Comparison of ENCODE assay signal across 20 cellular contexts in the genomic region with DNA sequence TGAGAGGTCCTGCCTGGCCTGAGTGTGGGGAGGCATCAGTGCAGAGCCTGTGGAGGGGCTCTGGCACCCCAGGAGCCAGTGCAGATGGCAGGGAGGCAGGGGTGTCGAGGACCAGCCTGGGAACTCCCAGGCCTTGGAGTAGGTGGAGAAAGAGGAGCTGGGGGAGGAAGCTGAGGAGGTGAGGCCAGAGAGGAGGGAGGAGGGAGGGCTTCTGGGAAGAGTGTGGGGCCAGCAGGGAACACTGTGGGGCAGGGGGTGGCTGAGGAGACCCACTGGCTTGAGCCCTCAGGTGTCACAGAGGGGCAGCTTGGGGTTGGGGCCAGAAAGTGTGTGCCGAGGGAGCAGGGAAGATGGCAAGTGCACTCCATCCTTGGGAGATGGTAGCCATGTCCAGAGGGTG. TPM values are rescaled to one million over a fixed set of nuclear protein-coding genes. Genes with fewer than 3 reads are reported as not detected.
A peak's percentile ranks its signal among the peaks of the same experiment; 100 is the strongest.
DNase-seq lines count a peak whose midpoint lies in the region; ATAC-seq and TF ChIP-seq lines count a peak whose summit lies in the region.
"Had no signal": no experiment of that assay in that cellular context is flagged by ENCODE, and none has a peak within 500 bp of the region (broad histone marks: within the 10 kb centered on the region; RNA-seq: fewer than 3 reads in every experiment).

No MANE protein-coding gene starts in this region.

- peak overlapping the region; percentile 15 for H3K4me3 Mint-ChIP-seq in CD4-positive, alpha-beta T cell
- H3K4me3 Mint-ChIP-seq in glutamatergic neuron (ENCODE audit: unreplicated experiment): peak overlapping the region; percentile 36
- H3K4me3 Mint-ChIP-seq in activated naive CD8-positive, alpha-beta T cell treated with anti-CD3 and anti-CD28 coated beads for 36 hours: no peak overlapping the region

- peaks cover 49% of the 10 kb centered on the region for H3K4me1 ChIP-seq in psoas muscle

- TF ChIP-seq CTCF in CD4-positive, alpha-beta T cell (IDR thresholded peaks at IDR 0.05): no peak
- no peak for TF ChIP-seq CTCF in VCaP (conservative IDR thresholded peaks at IDR 0.05)
- no peak for TF ChIP-seq CTCF in glutamatergic neuron (IDR thresholded peaks at IDR 0.05; ENCODE audit: partially characterized antibody, unreplicated experiment)
- no peak for TF ChIP-seq CTCF in psoas muscle (IDR thresholded peaks at IDR 0.05)

- no peak for ATAC-seq in CD4-positive, alpha-beta T cell (ENCODE audit: poor library complexity)
- ATAC-seq in psoas muscle (no peak), HG02885 (IDR thresholded peaks at IDR 0.05; ENCODE audit: poor library complexity, unreplicated experiment) (no peak)

- H3K4me3 ChIP-seq in psoas muscle: peak overlapping the region; percentile 79
- H3K4me3 ChIP-seq: sigmoid colon had no signal

- no peaks in the 10 kb centered on the region for H3K27me3 Mint-ChIP-seq in CD4-positive, alpha-beta T cell
- peaks cover 10% of the 10 kb centered on the region for H3K27me3 Mint-ChIP-seq in glutamatergic neuron (ENCODE audit: unreplicated experiment)
- no peaks in the 10 kb centered on the region for H3K27me3 Mint-ChIP-seq in activated naive CD8-positive, alpha-beta T cell treated with anti-CD3 and anti-CD28 coated beads for 36 hours

- H3K9me3 Mint-ChIP-seq in CD4-positive, alpha-beta T cell: no peaks in the 10 kb centered on the region
- peaks cover 24% of the 10 kb centered on the region for H3K9me3 Mint-ChIP-seq in glutamatergic neuron (ENCODE audit: unreplicated experiment)
- peaks cover 2% of the 10 kb centered on the region for H3K9me3 Mint-ChIP-seq in activated naive CD8-positive, alpha-beta T cell treated with anti-CD3 and anti-CD28 coated beads for 36 hours

- WGBS in psoas muscle, 3 donors: 21 to 50% (median 30%) methylated on average over 2 of the region's 2 CpGs

- H3K27me3 ChIP-seq in CD4-positive, alpha-beta T cell (ENCODE audit: control insufficient read depth, insufficient read depth, low read length): no peaks in the 10 kb centered on the region
- no peaks in the 10 kb centered on the region for H3K27me3 ChIP-seq in psoas muscle (ENCODE audit: insufficient read depth in 3 of 3, low read length in 2 of 3)
- H3K27me3 ChIP-seq: neutrophil, sigmoid colon had no signal

- no peak for DNase-seq in CD4-positive, alpha-beta T cell
- no peak for DNase-seq in glutamatergic neuron
- DNase-seq in psoas muscle: no peak
- DNase-seq in activated naive CD8-positive, alpha-beta T cell treated with anti-CD3 and anti-CD28 coated beads for 36 hours: no peak
- no peak for DNase-seq in SK-N-DZ (ENCODE audit: low spot score)
- no peak for DNase-seq in cerebellar cortex (ENCODE audit: low spot score)
- DNase-seq: central memory CD4-positive, alpha-beta T cell; effector CD8-positive, alpha-beta T cell; hippocampal formation; NCI-H1092 treated with DMSO at 0.1 percent for 48 hours; NCI-H2081 treated with DMSO at 0.1 percent for 48 hours; NCI-H524; sigmoid colon; stimulated activated CD4-positive, alpha-beta T cell treated with anti-CD3 and anti-CD28 coated beads, Interleukin-2, amount 100 ng/mL, for 24 hours; substantia nigra; T-helper 1 cell had no signal

- H3K36me3 Mint-ChIP-seq in CD4-positive, alpha-beta T cell (ENCODE audit: low read depth): peaks cover 31% of the 10 kb centered on the region
- peaks cover 9% of the 10 kb centered on the region for H3K36me3 Mint-ChIP-seq in glutamatergic neuron (ENCODE audit: unreplicated experiment)
- peaks cover 10% of the 10 kb centered on the region for H3K36me3 Mint-ChIP-seq in activated naive CD8-positive, alpha-beta T cell treated with anti-CD3 and anti-CD28 coated beads for 36 hours

- intact Hi-C loops in CD4-positive, alpha-beta T cell (cut with DNase I, micrococcal nuclease): loop anchor here in 1 of 2 experiments (1.0 to 10.0 kb wide), 2 partner anchors 38 to 1141 kb away; partner anchors contain the start of gene ARF1
- intact Hi-C loops in psoas muscle (cut with DNase I): loop anchor here (2.0 to 5.0 kb wide), 3 partner anchors 23 to 38 kb away; no protein-coding TSS in a partner anchor

- peaks cover 0 to 6% of the 10 kb centered on the region in 2 donors for H3K36me3 ChIP-seq in psoas muscle (ENCODE audit: insufficient read depth in 1 of 2, low read depth in 1 of 2)
- H3K36me3 ChIP-seq: neutrophil, sigmoid colon had no signal

- POLR2A ChIA-PET in CD4-positive, alpha-beta T cell (lab: Charles Lee): no interaction called here

- no peaks in the 10 kb centered on the region for H3K9me3 ChIP-seq in CD4-positive, alpha-beta T cell (ENCODE audit: control insufficient read depth, low read length)
- no peaks in the 10 kb centered on the region for H3K9me3 ChIP-seq in psoas muscle
- H3K9me3 ChIP-seq: neutrophil had no signal

- CTCF ChIA-PET in CD4-positive, alpha-beta T cell (lab: Charles Lee): interaction anchor here (1.0 kb wide), 1 partner anchor 60 kb away, joined by 3 read pairs; no protein-coding TSS in a partner anchor

- H3K4me1 Mint-ChIP-seq in CD4-positive, alpha-beta T cell (ENCODE audit: low read depth): peaks cover 86% of the 10 kb centered on the region
- peaks cover 52% of the 10 kb centered on the region for H3K4me1 Mint-ChIP-seq in glutamatergic neuron (ENCODE audit: low read depth, unreplicated experiment)
- H3K4me1 Mint-ChIP-seq in activated naive CD8-positive, alpha-beta T cell treated with anti-CD3 and anti-CD28 coated beads for 36 hours: peaks cover 56% of the 10 kb centered on the region

- peak overlapping the region; percentile 55 for H3K27ac Mint-ChIP-seq in CD4-positive, alpha-beta T cell
- H3K27ac Mint-ChIP-seq in glutamatergic neuron (ENCODE audit: unreplicated experiment): peak overlapping the region; percentile 25
- no peak overlapping the region for H3K27ac Mint-ChIP-seq in activated naive CD8-positive, alpha-beta T cell treated with anti-CD3 and anti-CD28 coated beads for 36 hours

- H3K27ac ChIP-seq in CD4-positive, alpha-beta T cell (ENCODE audit: low read depth, low read length): no peak overlapping the region
- H3K27ac ChIP-seq in VCaP: peak overlapping the region; percentile 98
- peak overlapping the region; percentile 97 for H3K27ac ChIP-seq in psoas muscle
- H3K27ac ChIP-seq: KMS-11, neutrophil had no signal

RNA-seq across cellular contexts. Expression of gene COQ8A, which starts 3.8 kb away (rescaled TPM):
- 10 to 100 TPM; 55.0 to 56.0 TPM for total RNA-seq in CD4-positive, alpha-beta T cell
- total RNA-seq in glutamatergic neuron (ENCODE audit: unreplicated experiment) (41.9 TPM), psoas muscle (1,000 to 10,000 TPM in 1 of 4 donors, 100 to 1,000 TPM in 3; 574 to 1,432 (median 837) TPM)
- 1,000 to 10,000 TPM in 1 of 3 donors, 100 to 1,000 TPM in 2; 134 to 1,231 (median 616) TPM for polyA plus RNA-seq in psoas muscle
- total RNA-seq in activated naive CD8-positive, alpha-beta T cell treated with anti-CD3 and anti-CD28 coated beads for 36 hours: 10 to 100 TPM; 27.2 to 28.5 TPM
- 60.8 and 67.7 TPM in 2 replicates for polyA plus RNA-seq in SK-N-DZ (2014; cell fraction: cytosol; rRNA removed)
- polyA plus RNA-seq in SK-N-DZ (2014; cell fraction: nucleus; rRNA removed): 104 and 106 TPM in 2 replicates

Comparison
In these comparisons a context has a peak if more than half of its experiments do, and no peak if none do; other contexts are left out.
1. RNA of gene COQ8A, which starts 3.8 kb away (total RNA-seq): 574 to 1,432 TPM in psoas muscle; 55.0 to 56.0 TPM in CD4-positive, alpha-beta T cell, 41.9 TPM in glutamatergic neuron (single experiment) and 27.2 to 28.5 TPM in activated naive CD8-positive, alpha-beta T cell treated with anti-CD3 and anti-CD28 coated beads for 36 hours; every median in the first group is over 10 times any median in the second.